25 cellular contexts compared by ENCODE assay signal in genomic region chr22:42811510-42811909, GRCh38. TPM values are rescaled to one million over a fixed set of nuclear protein-coding genes. Genes with fewer than 3 reads are reported as not detected.
DNase-seq lines count a peak whose midpoint lies in the region; TF ChIP-seq lines count a peak whose summit lies in the region.
"Had no signal": no experiment of that assay in that cellular context is flagged by ENCODE, and none has a peak within 500 bp of the region (broad histone marks: within the 10 kb centered on the region; RNA-seq: fewer than 3 reads in every experiment).

No MANE protein-coding gene starts in this region.

- no peak for TF ChIP-seq CTCF in brain (conservative IDR thresholded peaks at IDR 0.05)

- H3K27ac Mint-ChIP-seq in brain, result peak overlapping the region in 4 of 5 experiments; percentile 28 to 64 (median 38)
- H3K27ac Mint-ChIP-seq: memory B cell had no signal

- peaks cover 8% of the 10 kb centered on the region; the same call in 1 of the 2 replicates for H3K4me1 ChIP-seq in SJCRH30
- H3K4me1 ChIP-seq: Caco-2 had no signal

- H3K27ac ChIP-seq in SJCRH30, result no peak overlapping the region
- H3K27ac ChIP-seq: BLaER1, gastrocnemius medialis, neural progenitor cell, right lobe of liver, SJSA1 had no signal

- H3K9me3 ChIP-seq in SJCRH30 (replicated peaks), result no peaks in the 10 kb centered on the region
- H3K9me3 ChIP-seq: BLaER1, Caco-2, gastrocnemius medialis, right lobe of liver, SJSA1 had no signal

- no peak overlapping the region for H3K4me3 Mint-ChIP-seq in brain
- H3K4me3 Mint-ChIP-seq: central memory CD8-positive, alpha-beta T cell; immature natural killer cell; memory B cell; neural progenitor cell had no signal

- peak; percentile 75 for DNase-seq in COR-L47 (lab: John Stamatoyannopoulos, UW)
- peak; percentile 40 for DNase-seq in NCI-H1092 treated with DMSO at 0.1 percent for 48 hours (lab: John Stamatoyannopoulos, UW)
- peak; percentile 79 for DNase-seq in NCI-H2196 (lab: John Stamatoyannopoulos, UW; ENCODE audit: unreplicated experiment)
- DNase-seq in activated effector memory CD4-positive, alpha-beta T cell treated with Interleukin-2 at 50 U/mL for 16 hours, result no peak
- DNase-seq in RPMI8226, result no peak
- DNase-seq in SJCRH30, result no peak
- DNase-seq: activated CD4-positive, alpha-beta T cell treated with anti-CD3 and anti-CD28 coated beads, Interleukin-2, amount 50 U/mL, for 48 hours; activated effector memory CD4-positive, alpha-beta T cell treated with anti-CD3 and anti-CD28 coated beads, Interleukin-2, amount 50 U/mL, for 16 hours; Caco-2; DND-41; gastrocnemius medialis; hippocampal formation; immature natural killer cell; left colon; NCI-H345; right lobe of liver; stimulated activated CD4-positive, alpha-beta T cell treated with anti-CD3 and anti-CD28 coated beads, Interleukin-2, amount 100 ng/mL, for 48 hours; T-helper 1 cell; trophoblast cell had no signal

- peaks cover 77% of the 10 kb centered on the region for H3K36me3 Mint-ChIP-seq in brain

- H3K9me3 Mint-ChIP-seq in brain, result no peaks in the 10 kb centered on the region
- H3K9me3 Mint-ChIP-seq: central memory CD8-positive, alpha-beta T cell; immature natural killer cell; memory B cell; neural progenitor cell had no signal

- H3K4me1 Mint-ChIP-seq in brain, result peaks cover 5% of the 10 kb centered on the region
- H3K4me1 Mint-ChIP-seq: central memory CD8-positive, alpha-beta T cell; memory B cell had no signal

- H3K27me3 ChIP-seq in SJCRH30, result no peaks in the 10 kb centered on the region
- H3K27me3 ChIP-seq: BLaER1, gastrocnemius medialis, neural progenitor cell, right lobe of liver, SJSA1 had no signal

- H3K36me3 ChIP-seq in SJCRH30, result peaks cover 55% of the 10 kb centered on the region
- H3K36me3 ChIP-seq: neural progenitor cell had no signal

- no peak overlapping the region for H3K4me3 ChIP-seq in SJCRH30
- H3K4me3 ChIP-seq: BLaER1, gastrocnemius medialis, neural progenitor cell, right lobe of liver, SJSA1 had no signal

- H3K27me3 Mint-ChIP-seq in brain, result no peaks in the 10 kb centered on the region
- H3K27me3 Mint-ChIP-seq: central memory CD8-positive, alpha-beta T cell; memory B cell had no signal

RNA-seq across cellular contexts. Expression of gene ARFGAP3, which starts 45.6 kb away (rescaled TPM):
- 35.7 TPM for polyA plus RNA-seq in brain (ENCODE audit: insufficient read depth, low read depth, low replicate concordance)
- 47.2 and 47.5 TPM in 2 replicates for total RNA-seq in SJCRH30 (2014; rRNA removed; shearing (Covaris generic))

Comparison
In these comparisons a context has a peak if more than half of its experiments do, and no peak if none do; other contexts are left out.
1. DNase-seq: peak in COR-L47 (single experiment), NCI-H1092 treated with DMSO at 0.1 percent for 48 hours (single experiment) and NCI-H2196 (single experiment); none in activated effector memory CD4-positive, alpha-beta T cell treated with Interleukin-2 at 50 U/mL for 16 hours (single experiment), RPMI8226 (single experiment) and SJCRH30 (0 of 2).